1 cellular context compared by ENCODE assay signal in the genomic region with DNA sequence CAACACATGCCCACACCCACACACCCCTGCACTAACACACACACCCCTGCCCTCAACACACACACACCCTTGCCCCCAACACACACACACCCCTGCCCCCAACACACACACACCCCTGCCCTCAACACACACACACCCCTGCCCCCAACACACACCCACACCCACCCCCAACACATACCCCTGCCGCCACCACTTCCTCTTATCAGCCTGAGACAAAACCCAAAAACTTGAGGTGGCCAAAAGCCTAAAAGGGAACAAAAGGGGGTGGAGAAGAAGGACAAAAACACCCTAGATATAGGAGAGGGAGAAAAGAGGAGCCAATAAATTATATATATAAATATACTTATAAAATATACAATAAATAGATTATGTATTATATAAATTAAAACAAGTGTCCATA.
TF ChIP-seq lines count a peak whose summit lies in the region.

No MANE protein-coding gene starts in this region.

TF ChIP-seq in SK-N-SH, 30 proteins besides CTCF, POLR2A, EP300 and RAD21 (continued from another document):
- TF ChIP-seq, protein P1, sequence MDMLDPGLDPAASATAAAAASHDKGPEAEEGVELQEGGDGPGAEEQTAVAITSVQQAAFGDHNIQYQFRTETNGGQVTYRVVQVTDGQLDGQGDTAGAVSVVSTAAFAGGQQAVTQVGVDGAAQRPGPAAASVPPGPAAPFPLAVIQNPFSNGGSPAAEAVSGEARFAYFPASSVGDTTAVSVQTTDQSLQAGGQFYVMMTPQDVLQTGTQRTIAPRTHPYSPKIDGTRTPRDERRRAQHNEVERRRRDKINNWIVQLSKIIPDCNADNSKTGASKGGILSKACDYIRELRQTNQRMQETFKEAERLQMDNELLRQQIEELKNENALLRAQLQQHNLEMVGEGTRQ (IDR thresholded peaks at IDR 0.05; ENCODE audit: borderline replicate concordance, low read depth, low read length): no peak
- TF ChIP-seq TEAD4 (IDR thresholded peaks at IDR 0.05; ENCODE audit: borderline replicate concordance, insufficient read depth): no peak
- TF ChIP-seq GABPA (IDR thresholded peaks at IDR 0.05; ENCODE audit: low read depth): no peak
- no peak for TF ChIP-seq RCOR1 (IDR thresholded peaks at IDR 0.05; ENCODE audit: low read length)
- no peak for TF ChIP-seq SIN3A (IDR thresholded peaks at IDR 0.05; ENCODE audit: borderline replicate concordance, low read depth, low read length)
- TF ChIP-seq FOXJ3 (CRISPR knock-in tag; IDR thresholded peaks at IDR 0.05): no peak
